ENCODE assay signal across 11 cellular contexts in genomic region chr12:57524814-57525614, GRCh38. TPM values are rescaled to one million over a fixed set of nuclear protein-coding genes. Genes with fewer than 3 reads are reported as not detected.
DNase-seq lines count a peak whose midpoint lies in the region; ATAC-seq and TF ChIP-seq lines count a peak whose summit lies in the region.
"Had no signal": no experiment of that assay in that cellular context is flagged by ENCODE, and none has a peak within 500 bp of the region (broad histone marks: within the 10 kb centered on the region; RNA-seq: fewer than 3 reads in every experiment).

No MANE protein-coding gene starts in this region.

- peaks cover 60% of the 10 kb centered on the region for H3K36me3 ChIP-seq in BLaER1
- peaks cover 60% of the 10 kb centered on the region for H3K36me3 ChIP-seq in KOPT-K1 (ENCODE audit: insufficient read depth, low read length)
- H3K36me3 ChIP-seq in neural progenitor cell = no peaks in the 10 kb centered on the region

- peak overlapping the region; percentile 98 for H3K4me3 Mint-ChIP-seq in central memory CD8-positive, alpha-beta T cell
- H3K4me3 Mint-ChIP-seq in neural progenitor cell = peak overlapping the region; percentile 98

- no peaks in the 10 kb centered on the region for H3K9me3 Mint-ChIP-seq in central memory CD8-positive, alpha-beta T cell
- no peaks in the 10 kb centered on the region for H3K9me3 Mint-ChIP-seq in neural progenitor cell

- TF ChIP-seq CTCF in neural progenitor cell (IDR thresholded peaks at IDR 0.05) = no peak

- no peaks in the 10 kb centered on the region for H3K9me3 ChIP-seq in BLaER1
- H3K9me3 ChIP-seq in KOPT-K1 (ENCODE audit: insufficient read depth, low read length, poor library complexity, severe bottlenecking) = no peaks in the 10 kb centered on the region
- no peaks in the 10 kb centered on the region for H3K9me3 ChIP-seq in neural progenitor cell (ENCODE audit: low read depth)
- H3K9me3 ChIP-seq: heart left ventricle had no signal

- H3K9ac ChIP-seq in BLaER1 (peak overlapping the region; percentile 91), neural progenitor cell (no peak overlapping the region)

- H3K4me2 ChIP-seq in BLaER1 = peak overlapping the region; percentile 98
- H3K4me2 ChIP-seq in neural progenitor cell = peak overlapping the region; percentile 24

- H3K4me1 Mint-ChIP-seq in central memory CD8-positive, alpha-beta T cell = peaks cover 37% of the 10 kb centered on the region
- peaks cover 46% of the 10 kb centered on the region for H3K4me1 Mint-ChIP-seq in neural progenitor cell

- ATAC-seq in central memory CD8-positive, alpha-beta T cell (replicated peaks; ENCODE audit: extremely low read depth, poor library complexity, severe bottlenecking) = no peak
- ATAC-seq in GM21423 (IDR thresholded peaks at IDR 0.05; ENCODE audit: unreplicated experiment) = no peak
- ATAC-seq in HG02870 (IDR thresholded peaks at IDR 0.05; ENCODE audit: unreplicated experiment) = no peak
- ATAC-seq: heart left ventricle had no signal

- H3K27me3 ChIP-seq in BLaER1 (no peaks in the 10 kb centered on the region), neural progenitor cell (no peaks in the 10 kb centered on the region)
- H3K27me3 ChIP-seq: heart left ventricle had no signal

- no peaks in the 10 kb centered on the region for H3K27me3 Mint-ChIP-seq in central memory CD8-positive, alpha-beta T cell
- H3K27me3 Mint-ChIP-seq in neural progenitor cell (ENCODE audit: insufficient read depth, low read depth) = peaks cover 11% of the 10 kb centered on the region

- no peak overlapping the region for H2AFZ ChIP-seq in neural progenitor cell (replicated peaks)

- H4K20me1 ChIP-seq in BLaER1 (peaks cover 44% of the 10 kb centered on the region), neural progenitor cell (ENCODE audit: low read depth) (peaks cover 31% of the 10 kb centered on the region)

- peaks cover 52% of the 10 kb centered on the region for H3K36me3 Mint-ChIP-seq in central memory CD8-positive, alpha-beta T cell (ENCODE audit: insufficient read depth)
- H3K36me3 Mint-ChIP-seq in neural progenitor cell = peaks cover 12% of the 10 kb centered on the region

- peak overlapping the region; percentile 99 for H3K27ac Mint-ChIP-seq in central memory CD8-positive, alpha-beta T cell (ENCODE audit: low read depth)
- no peak overlapping the region for H3K27ac Mint-ChIP-seq in neural progenitor cell

- H3F3A ChIP-seq in neural progenitor cell (ENCODE audit: low read depth) = peaks cover 47% of the 10 kb centered on the region

- H3K4me1 ChIP-seq in BLaER1 = peaks cover 52% of the 10 kb centered on the region
- H3K4me1 ChIP-seq in neural progenitor cell = peaks cover 21% of the 10 kb centered on the region

- H3K27ac ChIP-seq in BLaER1 (peak overlapping the region; percentile 89; the same call in 1 of the 2 replicates), KOPT-K1 (ENCODE audit: low read depth, low read length, poor library complexity, severe bottlenecking) (peak overlapping the region; percentile 96), neural progenitor cell (no peak overlapping the region)

- H3K79me2 ChIP-seq in neural progenitor cell (ENCODE audit: low read depth) = peaks cover 13% of the 10 kb centered on the region

- DNase-seq in central memory CD8-positive, alpha-beta T cell (ENCODE audit: low spot score in 2 of 2) = no peak
- DNase-seq in neural progenitor cell (ENCODE audit: low spot score) = no peak
- no peak for DNase-seq in mesenteric fat pad (ENCODE audit: low spot score)
- DNase-seq in cerebellar nuclear complex (lab: John Stamatoyannopoulos, UW) = no peak
- DNase-seq: activated gamma-delta T cell treated with Interleukin-2 at 50 U/mL for 16 hours, SHP77 had no signal

- peak overlapping the region; percentile 84; the same call in 1 of the 2 replicates for H3K4me3 ChIP-seq in BLaER1
- H3K4me3 ChIP-seq in neural progenitor cell = no peak overlapping the region

RNA-seq across cellular contexts. Expression of gene MBD6, which starts 2.4 kb away (rescaled TPM):
- total RNA-seq in neural progenitor cell (ENCODE audit: low replicate concordance) (3.6 and 5.4 TPM in 2 replicates), mesenteric fat pad (66.0 TPM)

RNA-seq across cellular contexts. Expression of gene DDIT3, which starts 4.7 kb away (rescaled TPM):
- 2.3 and 4.3 TPM in 2 replicates for total RNA-seq in neural progenitor cell (ENCODE audit: low replicate concordance)
- total RNA-seq in mesenteric fat pad = 32.2 TPM

RNA-seq across cellular contexts. Expression of gene DCTN2, which starts 22.0 kb away (rescaled TPM):
- total RNA-seq in neural progenitor cell (ENCODE audit: low replicate concordance) = 147 and 192 TPM in 2 replicates
- 106 TPM for total RNA-seq in mesenteric fat pad

RNA-seq across cellular contexts. Expression of gene KIF5A, which starts 24.8 kb away (rescaled TPM):
- total RNA-seq in neural progenitor cell (ENCODE audit: low replicate concordance) (7.9 and 8.6 TPM in 2 replicates), mesenteric fat pad (not detected)

RNA-seq across cellular contexts. Expression of gene MARS1, which starts 37.1 kb away (rescaled TPM):
- total RNA-seq in neural progenitor cell (ENCODE audit: low replicate concordance) (109 and 116 TPM in 2 replicates), mesenteric fat pad (145 TPM)

Comparison
In these comparisons a context has a peak if more than half of its experiments do, and no peak if none do; other contexts are left out.
1. RNA of gene MBD6, which starts 2.4 kb away (total RNA-seq): 66.0 TPM in mesenteric fat pad (single experiment); 3.6 to 5.4 TPM in neural progenitor cell; every median in the first group is over 10 times any median in the second.